ENCODE assay signal across 1 cellular context in the genomic region with DNA sequence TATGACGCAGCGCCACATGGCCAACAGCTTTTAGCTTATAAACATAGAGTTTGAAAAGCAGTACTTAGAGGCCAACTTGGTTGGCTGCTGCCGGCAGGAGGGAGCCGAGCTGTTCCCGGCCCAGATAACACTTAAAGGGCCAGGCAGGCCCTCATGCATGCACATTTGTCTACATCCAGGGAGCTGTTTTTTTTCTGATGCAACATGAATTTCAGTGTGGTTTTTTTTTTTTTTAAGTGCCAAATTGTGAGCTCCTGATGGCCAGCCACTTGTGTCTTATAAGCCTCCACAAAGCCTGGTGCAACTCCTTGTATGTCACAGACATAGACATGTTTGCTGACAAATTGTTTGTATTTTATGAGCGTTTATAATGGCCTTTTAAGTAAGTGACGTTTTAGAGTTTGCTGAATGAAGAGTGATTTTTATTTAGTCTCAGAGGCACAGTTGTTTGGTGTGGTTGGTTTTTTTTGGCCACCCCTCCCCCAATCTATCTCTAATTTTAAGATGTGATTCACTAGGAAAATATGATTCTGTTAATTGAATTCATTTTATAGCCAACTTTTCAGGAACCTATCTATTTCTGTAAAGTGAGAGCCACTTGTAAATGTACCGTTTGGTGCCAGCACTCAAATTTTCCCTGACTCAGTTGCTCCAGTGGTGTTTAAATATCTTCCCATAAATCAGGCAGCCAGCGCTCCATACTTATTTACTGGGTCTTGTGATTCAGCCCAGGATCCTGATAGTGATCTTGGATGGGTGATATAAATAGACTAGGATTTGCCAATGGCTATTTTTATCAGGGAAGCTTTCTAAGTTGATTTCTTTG.
TF ChIP-seq lines count a peak whose summit lies in the region.

No MANE protein-coding gene starts in this region.

TF ChIP-seq in GM23338, 12 proteins besides CTCF, POLR2A, EP300 and RAD21 (continued from another document):
- TF ChIP-seq, protein P1, sequence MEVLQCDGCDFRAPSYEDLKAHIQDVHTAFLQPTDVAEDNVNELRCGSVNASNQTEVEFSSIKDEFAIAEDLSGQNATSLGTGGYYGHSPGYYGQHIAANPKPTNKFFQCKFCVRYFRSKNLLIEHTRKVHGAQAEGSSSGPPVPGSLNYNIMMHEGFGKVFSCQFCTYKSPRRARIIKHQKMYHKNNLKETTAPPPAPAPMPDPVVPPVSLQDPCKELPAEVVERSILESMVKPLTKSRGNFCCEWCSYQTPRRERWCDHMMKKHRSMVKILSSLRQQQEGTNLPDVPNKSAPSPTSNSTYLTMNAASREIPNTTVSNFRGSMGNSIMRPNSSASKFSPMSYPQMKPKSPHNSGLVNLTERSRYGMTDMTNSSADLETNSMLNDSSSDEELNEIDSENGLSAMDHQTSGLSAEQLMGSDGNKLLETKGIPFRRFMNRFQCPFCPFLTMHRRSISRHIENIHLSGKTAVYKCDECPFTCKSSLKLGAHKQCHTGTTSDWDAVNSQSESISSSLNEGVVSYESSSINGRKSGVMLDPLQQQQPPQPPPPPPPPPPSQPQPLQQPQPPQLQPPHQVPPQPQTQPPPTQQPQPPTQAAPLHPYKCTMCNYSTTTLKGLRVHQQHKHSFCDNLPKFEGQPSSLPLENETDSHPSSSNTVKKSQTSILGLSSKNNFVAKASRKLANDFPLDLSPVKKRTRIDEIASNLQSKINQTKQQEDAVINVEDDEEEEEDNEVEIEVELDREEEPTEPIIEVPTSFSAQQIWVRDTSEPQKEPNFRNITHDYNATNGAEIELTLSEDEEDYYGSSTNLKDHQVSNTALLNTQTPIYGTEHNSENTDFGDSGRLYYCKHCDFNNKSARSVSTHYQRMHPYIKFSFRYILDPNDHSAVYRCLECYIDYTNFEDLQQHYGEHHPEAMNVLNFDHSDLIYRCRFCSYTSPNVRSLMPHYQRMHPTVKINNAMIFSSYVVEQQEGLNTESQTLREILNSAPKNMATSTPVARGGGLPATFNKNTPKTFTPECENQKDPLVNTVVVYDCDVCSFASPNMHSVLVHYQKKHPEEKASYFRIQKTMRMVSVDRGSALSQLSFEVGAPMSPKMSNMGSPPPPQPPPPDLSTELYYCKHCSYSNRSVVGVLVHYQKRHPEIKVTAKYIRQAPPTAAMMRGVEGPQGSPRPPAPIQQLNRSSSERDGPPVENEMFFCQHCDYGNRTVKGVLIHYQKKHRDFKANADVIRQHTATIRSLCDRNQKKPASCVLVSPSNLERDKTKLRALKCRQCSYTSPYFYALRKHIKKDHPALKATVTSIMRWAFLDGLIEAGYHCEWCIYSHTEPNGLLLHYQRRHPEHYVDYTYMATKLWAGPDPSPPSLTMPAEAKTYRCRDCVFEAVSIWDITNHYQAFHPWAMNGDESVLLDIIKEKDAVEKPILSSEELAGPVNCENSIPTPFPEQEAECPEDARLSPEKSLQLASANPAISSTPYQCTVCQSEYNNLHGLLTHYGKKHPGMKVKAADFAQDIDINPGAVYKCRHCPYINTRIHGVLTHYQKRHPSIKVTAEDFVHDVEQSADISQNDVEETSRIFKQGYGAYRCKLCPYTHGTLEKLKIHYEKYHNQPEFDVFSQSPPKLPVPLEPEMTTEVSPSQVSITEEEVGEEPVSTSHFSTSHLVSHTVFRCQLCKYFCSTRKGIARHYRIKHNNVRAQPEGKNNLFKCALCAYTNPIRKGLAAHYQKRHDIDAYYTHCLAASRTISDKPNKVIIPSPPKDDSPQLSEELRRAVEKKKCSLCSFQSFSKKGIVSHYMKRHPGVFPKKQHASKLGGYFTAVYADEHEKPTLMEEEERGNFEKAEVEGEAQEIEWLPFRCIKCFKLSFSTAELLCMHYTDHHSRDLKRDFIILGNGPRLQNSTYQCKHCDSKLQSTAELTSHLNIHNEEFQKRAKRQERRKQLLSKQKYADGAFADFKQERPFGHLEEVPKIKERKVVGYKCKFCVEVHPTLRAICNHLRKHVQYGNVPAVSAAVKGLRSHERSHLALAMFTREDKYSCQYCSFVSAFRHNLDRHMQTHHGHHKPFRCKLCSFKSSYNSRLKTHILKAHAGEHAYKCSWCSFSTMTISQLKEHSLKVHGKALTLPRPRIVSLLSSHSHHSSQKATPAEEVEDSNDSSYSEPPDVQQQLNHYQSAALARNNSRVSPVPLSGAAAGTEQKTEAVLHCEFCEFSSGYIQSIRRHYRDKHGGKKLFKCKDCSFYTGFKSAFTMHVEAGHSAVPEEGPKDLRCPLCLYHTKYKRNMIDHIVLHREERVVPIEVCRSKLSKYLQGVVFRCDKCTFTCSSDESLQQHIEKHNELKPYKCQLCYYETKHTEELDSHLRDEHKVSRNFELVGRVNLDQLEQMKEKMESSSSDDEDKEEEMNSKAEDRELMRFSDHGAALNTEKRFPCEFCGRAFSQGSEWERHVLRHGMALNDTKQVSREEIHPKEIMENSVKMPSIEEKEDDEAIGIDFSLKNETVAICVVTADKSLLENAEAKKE (CRISPR knock-in tag; IDR thresholded peaks at IDR 0.05) = no peak
- TF ChIP-seq, protein P2, sequence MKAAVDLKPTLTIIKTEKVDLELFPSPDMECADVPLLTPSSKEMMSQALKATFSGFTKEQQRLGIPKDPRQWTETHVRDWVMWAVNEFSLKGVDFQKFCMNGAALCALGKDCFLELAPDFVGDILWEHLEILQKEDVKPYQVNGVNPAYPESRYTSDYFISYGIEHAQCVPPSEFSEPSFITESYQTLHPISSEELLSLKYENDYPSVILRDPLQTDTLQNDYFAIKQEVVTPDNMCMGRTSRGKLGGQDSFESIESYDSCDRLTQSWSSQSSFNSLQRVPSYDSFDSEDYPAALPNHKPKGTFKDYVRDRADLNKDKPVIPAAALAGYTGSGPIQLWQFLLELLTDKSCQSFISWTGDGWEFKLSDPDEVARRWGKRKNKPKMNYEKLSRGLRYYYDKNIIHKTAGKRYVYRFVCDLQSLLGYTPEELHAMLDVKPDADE (IDR thresholded peaks at IDR 0.05) = no peak
- TF ChIP-seq CREB1 (CRISPR knock-in tag; IDR thresholded peaks at IDR 0.05; ENCODE audit: low read depth) = no peak
- TF ChIP-seq JUNB (IDR thresholded peaks at IDR 0.05; ENCODE audit: unreplicated experiment) = no peak
- TF ChIP-seq ZNF331 (CRISPR knock-in tag; IDR thresholded peaks at IDR 0.05; ENCODE audit: low read depth) = no peak
TF ChIP-seq in GM23338: peak in this region for 0.
